Comparison of ENCODE assay signal across 8 cellular contexts in genomic region chr1:32200226-32201010, GRCh38. TPM values are rescaled to one million over a fixed set of nuclear protein-coding genes. Genes with fewer than 3 reads are reported as not detected.
DNase-seq lines count a peak whose midpoint lies in the region; ATAC-seq, FAIRE-seq and TF ChIP-seq lines count a peak whose summit lies in the region.

Gene CCDC28B (plus strand): TSS chr1:32200595. CDS start chr1:32201936, 1,341 bp downstream.

- H4K91ac ChIP-seq in H1 (replicated peaks; ENCODE audit: insufficient read length, low read length) = no peak within 1 kb of the TSS

- no peak for TF ChIP-seq POLR2A in H1 (IDR thresholded peaks at IDR 0.05; ENCODE audit: control extremely low read depth in 1 of 2, low read depth in 2 of 2, low read length in 2 of 2)

- H3K4me1 ChIP-seq in CD4-positive, alpha-beta memory T cell (ENCODE audit: insufficient read depth, low read length) = peaks cover 59% of the 10 kb centered on the region
- H3K4me1 ChIP-seq in H1 (replicated peaks in 1 of 4; ENCODE audit: control insufficient read depth in 3 of 4, insufficient read depth in 4 of 4, low read length in 3 of 4) = peaks cover 13 to 31% (median 20%) of the 10 kb centered on the region in 4 experiments

- H3K56ac ChIP-seq in H1 (replicated peaks; ENCODE audit: insufficient read length, low read depth, low read length) = no peak within 1 kb of the TSS

- peak within 1 kb of the TSS; percentile 79; the same call in 1 of the 2 replicates for H3K18ac ChIP-seq in H1 (ENCODE audit: extremely low read depth, low read length)

- CTCF ChIA-PET in CD4-positive, alpha-beta memory T cell (lab: Charles Lee; ENCODE audit: partially characterized antibody) = interaction anchor here (0.6 to 4.4 kb wide), 10 partner anchors 10 to 196 kb away, joined by 3 to 31 read pairs (median 4); partner anchors contain the start of gene KPNA6
- CTCF ChIA-PET in H1 (lab: Charles Lee; ENCODE audit: partially characterized antibody) = interaction anchor here (0.7 to 4.2 kb wide), 8 partner anchors 9 to 155 kb away, joined by 3 to 25 read pairs (median 5); no protein-coding TSS in a partner anchor

- peak within 1 kb of the TSS; percentile 84 for H3K27ac ChIP-seq in CD4-positive, alpha-beta memory T cell (ENCODE audit: low read depth, low read length)
- H3K27ac ChIP-seq in H1 (ENCODE audit: low read depth, low read length) = peak within 1 kb of the TSS; percentile 5; the same call in 1 of the 2 replicates

- peak within 1 kb of the TSS; percentile 57 to 85 for H3K4me3 ChIP-seq in CD4-positive, alpha-beta memory T cell (ENCODE audit: low read length in 2 of 2)
- peak within 1 kb of the TSS; percentile 47 to 67 (median 62) for H3K4me3 ChIP-seq in H1 (ENCODE audit: extremely low read depth in 1 of 4, insufficient read depth in 2 of 4, low read depth in 3 of 4, low read length in 4 of 4)

- H2AFZ ChIP-seq in H1 (ENCODE audit: low read length) = peak within 1 kb of the TSS; percentile 8; the same call in 1 of the 2 replicates

- peak; percentile 58 for FAIRE-seq in H1 (lab: Jason Lieb, UNC)

- no peaks in the 10 kb centered on the region for H3K27me3 ChIP-seq in CD4-positive, alpha-beta memory T cell (ENCODE audit: insufficient read depth, low read length)
- H3K27me3 ChIP-seq in H1 (replicated peaks in 1 of 4; ENCODE audit: control insufficient read depth in 3 of 4, extremely low read depth in 1 of 4, insufficient read depth in 3 of 4, low read length in 3 of 4) = peaks cover 0 to 4% (median 2%) of the 10 kb centered on the region in 4 experiments; a peak in 3 of 7 replicates

- TF ChIP-seq CTCF in HFFc6 (IDR thresholded peaks at IDR 0.05) (no peak), H1 (IDR thresholded peaks at IDR 0.05; ENCODE audit: control extremely low read depth in 1 of 3, insufficient read depth in 1 of 3, low read depth in 1 of 3, low read length in 3 of 3) (no peak)

- ATAC-seq in GM19351 (IDR thresholded peaks at IDR 0.05; ENCODE audit: unreplicated experiment) = no peak

- no peaks in the 10 kb centered on the region for H3K79me2 ChIP-seq in H1 (ENCODE audit: control insufficient read depth in 1 of 2, insufficient read depth in 2 of 2, low read length in 2 of 2)

- H2BK12ac ChIP-seq in H1 (ENCODE audit: low read depth, low read length) = peak within 1 kb of the TSS; percentile 80; the same call in 1 of the 2 replicates

- no peak within 1 kb of the TSS for H2BK20ac ChIP-seq in H1 (ENCODE audit: low read length)

- intact Hi-C loops in CD4-positive, alpha-beta memory T cell (cut with micrococcal nuclease) = loop anchor here (2.0 to 10.0 kb wide), 3 partner anchors 22 to 436 kb away; partner anchors contain the start of genes ADGRB2, TMEM39B and TXLNA

- H3K4me2 ChIP-seq in H1 (ENCODE audit: insufficient read depth in 1 of 2, low read depth in 2 of 2, low read length in 2 of 2) = peak within 1 kb of the TSS; percentile 76 to 92

- peak within 1 kb of the TSS; percentile 85 to 95 (median 92) for H3K4me3 Mint-ChIP-seq in CD4-positive, alpha-beta memory T cell
- H3K4me3 Mint-ChIP-seq in HFFc6 = peak within 1 kb of the TSS; percentile 91

- H3K36me3 ChIP-seq in CD4-positive, alpha-beta memory T cell (ENCODE audit: insufficient read depth, low read length) = peaks cover 2% of the 10 kb centered on the region
- peaks cover 9 to 23% (median 15%) of the 10 kb centered on the region in 4 experiments; a peak in 6 of 8 replicates for H3K36me3 ChIP-seq in H1 (ENCODE audit: control insufficient read depth in 2 of 4, insufficient read depth in 4 of 4, low read length in 3 of 4)

- H3K27ac Mint-ChIP-seq in CD4-positive, alpha-beta memory T cell = peak within 1 kb of the TSS; percentile 87 to 97 (median 95)
- peak within 1 kb of the TSS; percentile 91 for H3K27ac Mint-ChIP-seq in HFFc6

- no peaks in the 10 kb centered on the region for H3K27me3 Mint-ChIP-seq in CD4-positive, alpha-beta memory T cell
- H3K27me3 Mint-ChIP-seq in HFFc6 (ENCODE audit: insufficient read depth) = peaks cover 9% of the 10 kb centered on the region

- H4K5ac ChIP-seq in H1 (ENCODE audit: insufficient read length, low read depth, low read length) = peak within 1 kb of the TSS; percentile 54

- H2AK5ac ChIP-seq in H1 (ENCODE audit: low read depth, low read length) = no peak within 1 kb of the TSS

- peak within 1 kb of the TSS in 2 of 4 experiments; percentile 6 to 14; a peak in 2 of 7 replicates for H3K9ac ChIP-seq in H1 (replicated peaks in 1 of 4; ENCODE audit: extremely low read depth in 1 of 4, low read depth in 3 of 4, low read length in 3 of 4)

- no peaks in the 10 kb centered on the region for H3K9me3 Mint-ChIP-seq in CD4-positive, alpha-beta memory T cell
- H3K9me3 Mint-ChIP-seq in HFFc6 = no peaks in the 10 kb centered on the region

- H3K23me2 ChIP-seq in H1 (ENCODE audit: low read depth, low read length) = peaks cover 13% of the 10 kb centered on the region; the same call in 1 of the 2 replicates

- no peak within 1 kb of the TSS for H3K14ac ChIP-seq in H1 (ENCODE audit: insufficient read length)

- H3K4me1 Mint-ChIP-seq in CD4-positive, alpha-beta memory T cell = peaks cover 38 to 76% (median 56%) of the 10 kb centered on the region in 4 donors
- H3K4me1 Mint-ChIP-seq in HFFc6 (ENCODE audit: low read depth) = peaks cover 72% of the 10 kb centered on the region

- POLR2A ChIA-PET in CD4-positive, alpha-beta memory T cell (lab: Charles Lee; ENCODE audit: partially characterized antibody) = interaction anchor here (0.6 to 7.5 kb wide), 27 partner anchors 9 to 451 kb away, joined by 3 to 58 read pairs (median 4); partner anchors contain the start of genes BSDC1, DCDC2B, HDAC1 and KPNA6
- POLR2A ChIA-PET in H1 (lab: Charles Lee; ENCODE audit: partially characterized antibody) = interaction anchor here (0.7 to 21.3 kb wide), 22 partner anchors 8 to 187 kb away, joined by 3 to 332 read pairs (median 6); partner anchors contain the start of genes DCDC2B, EIF3I, HDAC1 and IQCC

- no peak for TF ChIP-seq RAD21 in H1 (IDR thresholded peaks at IDR 0.05 in 1 of 2, conservative IDR thresholded peaks at IDR 0.05 in 1 of 2; ENCODE audit: low read depth in 2 of 2, low read length in 2 of 2)

- TF ChIP-seq EP300 in H1 (IDR thresholded peaks at IDR 0.05; ENCODE audit: borderline replicate concordance in 1 of 2, low read depth in 2 of 2, low read length in 2 of 2) = no peak

- no peak within 1 kb of the TSS for H3K23ac ChIP-seq in H1 (ENCODE audit: insufficient read length)

- H3K36me3 Mint-ChIP-seq in CD4-positive, alpha-beta memory T cell = peaks cover 0 to 19% of the 10 kb centered on the region in 2 donors
- H3K36me3 Mint-ChIP-seq in HFFc6 (ENCODE audit: low read depth) = peaks cover 16% of the 10 kb centered on the region

- H3K79me1 ChIP-seq in H1 (ENCODE audit: low read depth, low read length) = 0 out of 2 replicates have a peak, but pooled peaks cover 3% of the 10 kb centered on the region

- H4K8ac ChIP-seq in H1 (ENCODE audit: extremely low read depth, insufficient read depth, low read length) = 0 out of 2 replicates have a peak within 1 kb of the TSS, but pooled peaks have one; percentile 22

- peak; percentile 51 to 73 (median 58) for DNase-seq in CD4-positive, alpha-beta memory T cell
- peak; percentile 74 for DNase-seq in HFFc6
- DNase-seq in NCI-H82 treated with DMSO at 0.1 percent for 48 hours (lab: John Stamatoyannopoulos, UW; ENCODE audit: unreplicated experiment) = peak; percentile 50
- DNase-seq in activated CD8-positive, alpha-beta memory T cell treated with anti-CD3 and anti-CD28 coated beads for 48 hours (ENCODE audit: low read depth in 2 of 3, low spot score in 2 of 3) = peak; percentile 40 to 50 (median 42)
- peak in 1 of 2 experiments; percentile 82 for DNase-seq in H1 (ENCODE audit: low read depth in 1 of 2, low spot score in 2 of 2)
- peak; percentile 45 to 52 for DNase-seq in lung microvascular endothelial cell (ENCODE audit: low read depth in 2 of 2)
- DNase-seq in stimulated activated CD8-positive, alpha-beta memory T cell treated with anti-CD3 and anti-CD28 coated beads, Interleukin-15, amount 100 ng/mL, for 1 hour (ENCODE audit: low read depth) = peak; percentile 24

- no peak within 1 kb of the TSS for H2BK120ac ChIP-seq in H1 (replicated peaks; ENCODE audit: low read depth, low read length)

- H2BK15ac ChIP-seq in H1 (ENCODE audit: low read length) = no peak within 1 kb of the TSS

- peaks cover 3 to 5% of the 10 kb centered on the region in 2 experiments for H4K20me1 ChIP-seq in H1 (replicated peaks in 1 of 2; ENCODE audit: control insufficient read depth in 1 of 2, insufficient read depth in 2 of 2, low read length in 2 of 2)

- WGBS in H1 (ENCODE audit: extremely low coverage in 1 of 2, insufficient coverage in 1 of 2, insufficient read length in 1 of 2, insufficient replicate concordance in 2 of 2, low coverage in 1 of 2, low lambda C conversion rate in 2 of 2, missing lambda C conversion rate in 1 of 2), 2 experiments = 1% methylated on average over 31 of the region's 34 CpGs; no CpG with 5 or more reads in 1 of the 2 experiments

- H3K9me3 ChIP-seq in CD4-positive, alpha-beta memory T cell (ENCODE audit: control insufficient read depth in 1 of 2, low read length in 2 of 2) = no peaks in the 10 kb centered on the region
- no peaks in the 10 kb centered on the region for H3K9me3 ChIP-seq in H1 (ENCODE audit: insufficient read depth in 2 of 2, low read depth in 1 of 2, low read length in 1 of 2)

- H3K4ac ChIP-seq in H1 (replicated peaks; ENCODE audit: insufficient read length, low read depth, low read length) = no peak within 1 kb of the TSS

- H2BK5ac ChIP-seq in H1 (ENCODE audit: low read depth, low read length) = peak within 1 kb of the TSS; percentile 53

TF ChIP-seq in H1, 55 proteins besides CTCF, POLR2A, EP300 and RAD21 (continues in another document):
- TF ChIP-seq TBP (IDR thresholded peaks at IDR 0.05; ENCODE audit: low read depth, low read length) (no peak), TAF1 (IDR thresholded peaks at IDR 0.05; ENCODE audit: low read depth, low read length) (no peak), NANOG (IDR thresholded peaks at IDR 0.05; ENCODE audit: insufficient read depth, low read depth, low read length, poor library complexity, severe bottlenecking) (no peak), SIX5 (IDR thresholded peaks at IDR 0.05; ENCODE audit: low read depth, low read length) (no peak)

RNA-seq across cellular contexts. Expression of gene CCDC28B, which starts in this region (rescaled TPM):
- 1 to 10 TPM; 4.2 to 5.1 TPM for total RNA-seq in CD4-positive, alpha-beta memory T cell
- 1 to 10 TPM; 8.5 to 8.6 TPM for polyA plus RNA-seq in CD4-positive, alpha-beta memory T cell
- total RNA-seq in HFFc6 (2021; fragmentation: NEBNext Ultra II Directional; extraction: Animal tissue kit (Norgen Biotek cat#: 25700)) = 10 to 100 TPM; 12.5 to 15.7 (median 15.3) TPM
- 17.1 and 20.9 TPM in 2 replicates for total RNA-seq in H1 (2021; fragmentation: NEBNext Ultra II Directional; extraction: Animal tissue kit (Norgen Biotek cat#: 25700))
- 16.7 and 18.4 TPM in 2 replicates for polyA plus RNA-seq in H1 (2011; rRNA removed)
- polyA plus RNA-seq in H1 (2011; cell fraction: cytosol; rRNA removed) = 27.5 TPM
- 16.7 TPM for polyA plus RNA-seq in H1 (2011; cell fraction: nucleus; rRNA removed)
- 15.5 to 32.2 TPM (median 27.2 TPM) in 4 replicates for polyA plus RNA-seq in H1 (2012, experiment 1 of 2)
- polyA plus RNA-seq in H1 (2012, experiment 2 of 2) = 18.5 TPM
- polyA plus RNA-seq in H1 (2013, experiment 1 of 2) = 19.5 TPM
- polyA plus RNA-seq in H1 (2013, experiment 2 of 2) = 18.8 TPM
- polyA minus RNA-seq in H1 (2011; rRNA and poly(A)+ RNA removed) = 4.5 and 5.3 TPM in 2 replicates
- polyA minus RNA-seq in H1 (2011; cell fraction: cytosol; rRNA and poly(A)+ RNA removed) = 6.0 TPM
- polyA minus RNA-seq in H1 (2011; cell fraction: nucleus; rRNA and poly(A)+ RNA removed) = 3.7 TPM
- 12.3 and 15.5 TPM in 2 replicates for total RNA-seq in lung microvascular endothelial cell
